Comparison of ENCODE assay signal across 9 cellular contexts in the genomic region with DNA sequence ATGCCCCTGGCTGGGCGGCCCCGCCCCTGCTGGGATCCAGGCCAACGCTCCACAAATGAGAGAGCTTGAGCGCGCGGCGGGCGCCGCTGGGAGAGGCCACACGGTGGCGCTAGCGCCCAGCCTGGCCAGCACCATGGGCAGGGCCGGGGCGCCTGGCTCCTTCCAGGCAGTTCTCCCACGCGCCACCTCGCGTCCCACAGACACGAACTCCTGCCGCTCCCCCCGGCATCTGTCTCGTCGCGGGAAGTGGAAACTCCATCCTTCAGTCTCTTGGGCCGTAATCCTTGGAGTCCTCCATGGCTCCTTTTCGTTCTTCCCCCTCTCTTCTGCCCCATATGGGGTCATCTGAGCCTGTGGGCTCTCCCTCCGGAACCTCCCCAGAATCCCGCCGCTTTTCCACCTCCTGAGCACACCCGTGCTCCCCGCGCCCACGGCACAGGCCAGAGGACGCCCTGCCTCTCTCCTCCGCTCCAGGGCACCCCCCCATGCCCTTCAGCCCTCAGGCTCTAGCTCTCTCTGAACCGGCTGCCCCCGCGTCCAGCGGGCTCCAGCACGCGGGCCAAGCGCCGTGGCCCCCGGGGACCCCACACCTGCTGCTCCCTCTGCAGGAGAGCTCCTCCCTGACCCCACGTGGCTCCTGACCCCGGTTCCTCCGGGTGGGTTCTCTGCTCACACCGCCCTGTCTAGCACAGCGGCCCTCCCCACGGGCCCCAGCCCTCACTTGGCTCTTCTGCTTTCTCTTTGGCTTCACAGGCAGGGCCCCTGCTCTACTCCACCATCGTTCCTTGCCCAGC. TPM values are rescaled to one million over a fixed set of nuclear protein-coding genes. Genes with fewer than 3 reads are reported as not detected.
DNase-seq lines count a peak whose midpoint lies in the region; ATAC-seq and TF ChIP-seq lines count a peak whose summit lies in the region.
"Had no signal": no experiment of that assay in that cellular context is flagged by ENCODE, and none has a peak within 500 bp of the region (broad histone marks: within the 10 kb centered on the region; RNA-seq: fewer than 3 reads in every experiment).

No MANE protein-coding gene starts in this region.

- CTCF ChIA-PET in CD4-positive, alpha-beta T cell (lab: Charles Lee), result interaction anchor here (1.0 to 1.1 kb wide), 2 partner anchors 211 to 657 kb away, joined by 3 to 5 read pairs; no protein-coding TSS in a partner anchor
- CTCF ChIA-PET in activated naive CD4-positive, alpha-beta T cell treated with anti-CD3 and anti-CD28 coated beads, Interleukin-2, amount 10 ng/mL, durations not matched to agents 7 days and 5 days (lab: Charles Lee), result interaction anchor here (0.6 to 3.0 kb wide), 21 partner anchors 8 to 657 kb away, joined by 3 to 15 read pairs (median 4); no protein-coding TSS in a partner anchor

- DNase-seq in CD4-positive, alpha-beta T cell, result peak; percentile 28 to 63 (median 42)
- DNase-seq in SHP77 (lab: John Stamatoyannopoulos, UW) (peak; percentile 65 to 70), globus pallidus (ENCODE audit: low spot score) (peak; percentile 91), nucleus accumbens (lab: John Stamatoyannopoulos, UW) (peak; percentile 14 to 98 (median 85)), substantia nigra (lab: John Stamatoyannopoulos, UW) (peak; percentile 58 to 98 (median 90))
- DNase-seq in activated naive CD4-positive, alpha-beta T cell treated with anti-CD3 and anti-CD28 coated beads, Interleukin-2, amount 10 ng/mL, durations not matched to agents 7 days and 5 days, result peak; percentile 70

- H3K36me3 Mint-ChIP-seq in CD4-positive, alpha-beta T cell (ENCODE audit: low read depth), result peaks cover 5% of the 10 kb centered on the region
- H3K36me3 Mint-ChIP-seq in activated naive CD4-positive, alpha-beta T cell treated with anti-CD3 and anti-CD28 coated beads, Interleukin-2, amount 10 ng/mL, durations not matched to agents 7 days and 5 days, result peaks cover 5% of the 10 kb centered on the region

- H3K4me1 Mint-ChIP-seq in CD4-positive, alpha-beta T cell (ENCODE audit: low read depth), result no peaks in the 10 kb centered on the region
- H3K4me1 Mint-ChIP-seq in activated naive CD4-positive, alpha-beta T cell treated with anti-CD3 and anti-CD28 coated beads, Interleukin-2, amount 10 ng/mL, durations not matched to agents 7 days and 5 days, result peaks cover 7% of the 10 kb centered on the region

- ATAC-seq in CD4-positive, alpha-beta T cell (ENCODE audit: poor library complexity), result peak; percentile 92
- ATAC-seq in GM21390 (IDR thresholded peaks at IDR 0.05; ENCODE audit: unreplicated experiment), result peak; percentile 69

- no peaks in the 10 kb centered on the region for H3K9me3 Mint-ChIP-seq in CD4-positive, alpha-beta T cell
- H3K9me3 Mint-ChIP-seq in activated naive CD4-positive, alpha-beta T cell treated with anti-CD3 and anti-CD28 coated beads, Interleukin-2, amount 10 ng/mL, durations not matched to agents 7 days and 5 days, result no peaks in the 10 kb centered on the region

- intact Hi-C loops in CD4-positive, alpha-beta T cell (cut with DNase I, micrococcal nuclease), result loop anchor here in 1 of 2 experiments (5.0 kb wide), 1 partner anchor 656 kb away; no protein-coding TSS in a partner anchor

- TF ChIP-seq CTCF in CD4-positive, alpha-beta T cell (IDR thresholded peaks at IDR 0.05), result peak; percentile 78
- TF ChIP-seq CTCF in LNCAP (IDR thresholded peaks at IDR 0.05), result peak; percentile 80

- no peak overlapping the region for H3K27ac Mint-ChIP-seq in CD4-positive, alpha-beta T cell
- no peak overlapping the region for H3K27ac Mint-ChIP-seq in activated naive CD4-positive, alpha-beta T cell treated with anti-CD3 and anti-CD28 coated beads, Interleukin-2, amount 10 ng/mL, durations not matched to agents 7 days and 5 days

- H3K27me3 ChIP-seq in CD4-positive, alpha-beta T cell (ENCODE audit: control insufficient read depth, insufficient read depth, low read length), result no peaks in the 10 kb centered on the region

- no peaks in the 10 kb centered on the region for H3K27me3 Mint-ChIP-seq in CD4-positive, alpha-beta T cell
- no peaks in the 10 kb centered on the region for H3K27me3 Mint-ChIP-seq in activated naive CD4-positive, alpha-beta T cell treated with anti-CD3 and anti-CD28 coated beads, Interleukin-2, amount 10 ng/mL, durations not matched to agents 7 days and 5 days

- POLR2A ChIA-PET in CD4-positive, alpha-beta T cell (lab: Charles Lee), result interaction anchor here (1.7 kb wide), 1 partner anchor 657 kb away, joined by 3 read pairs; no protein-coding TSS in a partner anchor

- no peak overlapping the region for H3K27ac ChIP-seq in CD4-positive, alpha-beta T cell (ENCODE audit: low read depth, low read length)
- peak overlapping the region; percentile 76 for H3K27ac ChIP-seq in substantia nigra (ENCODE audit: low read depth, low read length, poor library complexity, severe bottlenecking)

- no peak overlapping the region for H3K4me3 Mint-ChIP-seq in CD4-positive, alpha-beta T cell
- H3K4me3 Mint-ChIP-seq in activated naive CD4-positive, alpha-beta T cell treated with anti-CD3 and anti-CD28 coated beads, Interleukin-2, amount 10 ng/mL, durations not matched to agents 7 days and 5 days, result no peak overlapping the region

- H3K9me3 ChIP-seq in CD4-positive, alpha-beta T cell (ENCODE audit: control insufficient read depth, low read length), result no peaks in the 10 kb centered on the region

RNA-seq across cellular contexts. Expression of a gene that starts 31.9 kb away (rescaled TPM):
- total RNA-seq in CD4-positive, alpha-beta T cell, result not detected
- total RNA-seq: T-helper 2 cell treated with Interferon-gamma antibody and Interleukin-4, amounts not matched to agents 100 ng/mL and 5 ng/mL, for 36 hours had no signal
